16 cellular contexts compared by ENCODE assay signal in genomic region chrX:41097326-41097725, GRCh38. TPM values are rescaled to one million over a fixed set of nuclear protein-coding genes. Genes with fewer than 3 reads are reported as not detected.
DNase-seq lines count a peak whose midpoint lies in the region; ATAC-seq and TF ChIP-seq lines count a peak whose summit lies in the region.
"Had no signal": no experiment of that assay in that cellular context is flagged by ENCODE, and none has a peak within 500 bp of the region (broad histone marks: within the 10 kb centered on the region; RNA-seq: fewer than 3 reads in every experiment).

No MANE protein-coding gene starts in this region.

- H3K79me2 ChIP-seq in GM23338 (replicated peaks; ENCODE audit: insufficient read depth) (peaks cover 100% of the 10 kb centered on the region), smooth muscle cell (ENCODE audit: low read depth) (peaks cover 100% of the 10 kb centered on the region)

- peaks cover 62% of the 10 kb centered on the region for H3K4me1 ChIP-seq in GM23338 (ENCODE audit: insufficient read depth)
- peaks cover 23% of the 10 kb centered on the region for H3K4me1 ChIP-seq in smooth muscle cell (ENCODE audit: low read depth)

- H3K4me3 ChIP-seq in GM23338, result no peak overlapping the region
- H3K4me3 ChIP-seq in smooth muscle cell, result no peak overlapping the region
- H3K4me3 ChIP-seq: MG63 had no signal

- H3K27ac ChIP-seq in GM23338 (ENCODE audit: low read depth) (0 out of 2 replicates have a peak overlapping the region, but pooled peaks have one; percentile 51), smooth muscle cell (ENCODE audit: low read depth) (peak overlapping the region; percentile 20)
- H3K27ac ChIP-seq: KMS-11 had no signal

- no peaks in the 10 kb centered on the region for H3K9me2 ChIP-seq in GM23338 (ENCODE audit: insufficient read depth)

- no peaks in the 10 kb centered on the region for H3K9me3 ChIP-seq in smooth muscle cell (replicated peaks; ENCODE audit: low read depth)
- H3K9me3 ChIP-seq: BE2C, MG63 had no signal

- H4K20me1 ChIP-seq in GM23338 (replicated peaks; ENCODE audit: insufficient read depth) (peaks cover 59% of the 10 kb centered on the region), smooth muscle cell (ENCODE audit: low read depth) (peaks cover 100% of the 10 kb centered on the region)

- H3K9ac ChIP-seq in smooth muscle cell (ENCODE audit: low read depth), result no peak overlapping the region
- H3K9ac ChIP-seq: KMS-11 had no signal

- H3K27ac Mint-ChIP-seq in activated naive CD4-positive, alpha-beta T cell treated with anti-CD3 and anti-CD28 coated beads, Interleukin-2, amount 50 U/mL, for 24 hours, result peak overlapping the region; percentile 80
- H3K27ac Mint-ChIP-seq in GM23338 (no peak overlapping the region), chondrocyte (ENCODE audit: unreplicated experiment) (peak overlapping the region; percentile 52)

- no peak for ATAC-seq in GM23338
- no peak for ATAC-seq in GM21381 (IDR thresholded peaks at IDR 0.05; ENCODE audit: unreplicated experiment)
- ATAC-seq: PC-3 had no signal

- peaks cover 5% of the 10 kb centered on the region for H3K36me3 Mint-ChIP-seq in activated naive CD4-positive, alpha-beta T cell treated with anti-CD3 and anti-CD28 coated beads, Interleukin-2, amount 50 U/mL, for 24 hours
- H3K36me3 Mint-ChIP-seq in GM23338 (ENCODE audit: low read depth) (peaks cover 46% of the 10 kb centered on the region), chondrocyte (ENCODE audit: low read depth) (no peaks in the 10 kb centered on the region)

- H3K27me3 ChIP-seq in GM23338 (ENCODE audit: insufficient read depth) (no peaks in the 10 kb centered on the region), smooth muscle cell (ENCODE audit: low read depth) (no peaks in the 10 kb centered on the region)
- H3K27me3 ChIP-seq: BE2C, MG63 had no signal

- H3K4me3 Mint-ChIP-seq in activated naive CD4-positive, alpha-beta T cell treated with anti-CD3 and anti-CD28 coated beads, Interleukin-2, amount 50 U/mL, for 24 hours, result peak overlapping the region; percentile 39
- H3K4me3 Mint-ChIP-seq in GM23338 (no peak overlapping the region), chondrocyte (ENCODE audit: unreplicated experiment) (no peak overlapping the region)

- H3K36me3 ChIP-seq in GM23338 (ENCODE audit: insufficient read depth) (no peaks in the 10 kb centered on the region), smooth muscle cell (ENCODE audit: low read depth) (no peaks in the 10 kb centered on the region)
- H3K36me3 ChIP-seq: BE2C, MG63 had no signal

- H3K4me2 ChIP-seq in GM23338 (peak overlapping the region; percentile 95; the same call in 1 of the 2 replicates), smooth muscle cell (no peak overlapping the region)
- H3K4me2 ChIP-seq: KMS-11 had no signal

- H3F3A ChIP-seq in GM23338 (replicated peaks; ENCODE audit: low read depth), result no peaks in the 10 kb centered on the region
- no peaks in the 10 kb centered on the region for H3F3A ChIP-seq in smooth muscle cell (ENCODE audit: low read depth)

- peaks cover 78% of the 10 kb centered on the region for H3K4me1 Mint-ChIP-seq in activated naive CD4-positive, alpha-beta T cell treated with anti-CD3 and anti-CD28 coated beads, Interleukin-2, amount 50 U/mL, for 24 hours
- H3K4me1 Mint-ChIP-seq in GM23338 (peaks cover 42% of the 10 kb centered on the region), chondrocyte (ENCODE audit: low read depth) (peaks cover 42% of the 10 kb centered on the region)

- H3K9me3 Mint-ChIP-seq in activated naive CD4-positive, alpha-beta T cell treated with anti-CD3 and anti-CD28 coated beads, Interleukin-2, amount 50 U/mL, for 24 hours, result no peaks in the 10 kb centered on the region
- no peaks in the 10 kb centered on the region for H3K9me3 Mint-ChIP-seq in GM23338
- peaks cover 5% of the 10 kb centered on the region for H3K9me3 Mint-ChIP-seq in chondrocyte (ENCODE audit: low read depth)

- TF ChIP-seq CTCF in GM23338 (conservative IDR thresholded peaks at IDR 0.05; ENCODE audit: low read depth in 2 of 2), result no peak
- TF ChIP-seq CTCF in chondrocyte (IDR thresholded peaks at IDR 0.05), result no peak
- TF ChIP-seq CTCF in smooth muscle cell (IDR thresholded peaks at IDR 0.05; ENCODE audit: borderline replicate concordance, insufficient read depth, poor library complexity, severe bottlenecking), result no peak

- H3K27me3 Mint-ChIP-seq in activated naive CD4-positive, alpha-beta T cell treated with anti-CD3 and anti-CD28 coated beads, Interleukin-2, amount 50 U/mL, for 24 hours, result no peaks in the 10 kb centered on the region
- H3K27me3 Mint-ChIP-seq in GM23338 (ENCODE audit: insufficient read depth, low read depth, poor library complexity) (peaks cover 5% of the 10 kb centered on the region), chondrocyte (ENCODE audit: low read depth) (no peaks in the 10 kb centered on the region)

- H2AFZ ChIP-seq in GM23338 (no peak overlapping the region), smooth muscle cell (ENCODE audit: low read depth) (no peak overlapping the region)

- DNase-seq in activated naive CD4-positive, alpha-beta T cell treated with Interleukin-2 at 50 U/mL for 16 hours, result no peak
- DNase-seq in GM23338 (ENCODE audit: low spot score) (no peak), chondrocyte (ENCODE audit: low spot score) (no peak), smooth muscle cell (lab: John Stamatoyannopoulos, UW; ENCODE audit: unreplicated experiment) (no peak), middle frontal gyrus (ENCODE audit: extremely low spot score, low spot score) (no peak)
- DNase-seq: BE2C, GF-D8, GOT3, MG63, NCI-H1092 treated with DMSO at 0.1 percent for 48 hours, NCI-H1694 treated with DMSO at 0.1 percent for 48 hours, NCI-H446, PC-3 had no signal

TF ChIP-seq in GM23338, 12 proteins besides CTCF, POLR2A, EP300 and RAD21 (continues in another document):
- TF ChIP-seq EZH2 (IDR thresholded peaks at IDR 0.05; ENCODE audit: low read depth, unreplicated experiment) (no peak), JUNB (IDR thresholded peaks at IDR 0.05; ENCODE audit: unreplicated experiment) (no peak), STAT1 (IDR thresholded peaks at IDR 0.05; ENCODE audit: unreplicated experiment) (no peak), ZNF114 (CRISPR knock-in tag; IDR thresholded peaks at IDR 0.05) (no peak), ETS1 (IDR thresholded peaks at IDR 0.05) (no peak), POLR2AphosphoS5 (IDR thresholded peaks at IDR 0.05; ENCODE audit: low read depth) (no peak), ZNF331 (CRISPR knock-in tag; IDR thresholded peaks at IDR 0.05; ENCODE audit: low read depth) (no peak), CREB1 (CRISPR knock-in tag; IDR thresholded peaks at IDR 0.05; ENCODE audit: low read depth) (no peak)

RNA-seq across cellular contexts. Expression of gene USP9X, which starts 12.1 kb away (rescaled TPM):
- total RNA-seq in GM23338 (2014; rRNA removed; shearing (Covaris generic)), result 305 and 329 TPM in 2 replicates
- polyA plus RNA-seq in GM23338 (2016; fragmentation: Nextera tagmentation; extraction: Ambion mirVana) (48.7 and 62.2 TPM in 2 replicates), smooth muscle cell (26.0 and 26.4 TPM in 2 replicates)
- total RNA-seq in chondrocyte (85.9 to 101 TPM (median 86.3 TPM) in 3 replicates), smooth muscle cell (98.0 and 108 TPM in 2 replicates)
